In genomic region chr9:125745682-125746016, GRCh38 we compare ENCODE assay signal across 8 cellular contexts. TPM values are rescaled to one million over a fixed set of nuclear protein-coding genes. Genes with fewer than 3 reads are reported as not detected.
A peak's percentile ranks its signal among the peaks of the same experiment; 100 is the strongest.
DNase-seq lines count a peak whose midpoint lies in the region; ATAC-seq and TF ChIP-seq lines count a peak whose summit lies in the region.

No MANE protein-coding gene starts in this region.

- H3K27ac ChIP-seq in KMS-11 (peak overlapping the region; percentile 69; the same call in 1 of the 2 replicates), foreskin keratinocyte (no peak overlapping the region)

- H3K36me3 Mint-ChIP-seq in dendritic cell treated with granulocyte-macrophage colony-stimulating factor and Interleukin-4, amounts not matched to agents 40 ng/mL and 50 ng/mL, for 4 days (ENCODE audit: low read depth), result peaks cover 20% of the 10 kb centered on the region
- peaks cover 11% of the 10 kb centered on the region for H3K36me3 Mint-ChIP-seq in nephron (ENCODE audit: low read depth)

- no peaks in the 10 kb centered on the region; the same call in 1 of the 2 replicates for H3K36me3 ChIP-seq in BE2C
- H3K36me3 ChIP-seq in KMS-11 (ENCODE audit: insufficient read depth), result peaks cover 13% of the 10 kb centered on the region; the same call in 1 of the 2 replicates

- no peaks in the 10 kb centered on the region for H3K9me3 ChIP-seq in BE2C

- H3K4me2 ChIP-seq in KMS-11, result peak overlapping the region; percentile 57

- H2AFZ ChIP-seq in KMS-11 (ENCODE audit: low read depth), result peak overlapping the region; percentile 45

- H4K20me1 ChIP-seq in KMS-11 (ENCODE audit: insufficient read depth), result no peaks in the 10 kb centered on the region

- no peak for ATAC-seq in foreskin keratinocyte

- peaks cover 34% of the 10 kb centered on the region for H3K79me2 ChIP-seq in KMS-11 (ENCODE audit: insufficient read depth, low read depth)

- H3K4me3 ChIP-seq in BE2C (ENCODE audit: low read depth, low read length) (peak overlapping the region; percentile 53), KMS-11 (IDR thresholded peaks at IDR 0.05; ENCODE audit: insufficient read depth, low read depth, low read length) (no peak overlapping the region)

- H3K27me3 ChIP-seq in BE2C (no peaks in the 10 kb centered on the region), KMS-11 (ENCODE audit: insufficient read depth, low read depth) (no peaks in the 10 kb centered on the region), foreskin keratinocyte (peaks cover 17% of the 10 kb centered on the region)

- H3K4me1 ChIP-seq in BE2C (no peaks in the 10 kb centered on the region), KMS-11 (ENCODE audit: low read depth, poor library complexity, severe bottlenecking) (peaks cover 8% of the 10 kb centered on the region), foreskin keratinocyte (peaks cover 6% of the 10 kb centered on the region)

- H3K27ac Mint-ChIP-seq in dendritic cell treated with granulocyte-macrophage colony-stimulating factor and Interleukin-4, amounts not matched to agents 40 ng/mL and 50 ng/mL, for 4 days, result peak overlapping the region; percentile 88
- H3K27ac Mint-ChIP-seq in nephron, result peak overlapping the region; percentile 85 to 92 (median 90)

- peaks cover 7% of the 10 kb centered on the region for H3K27me3 Mint-ChIP-seq in dendritic cell treated with granulocyte-macrophage colony-stimulating factor and Interleukin-4, amounts not matched to agents 40 ng/mL and 50 ng/mL, for 4 days
- peaks cover 42% of the 10 kb centered on the region for H3K27me3 Mint-ChIP-seq in nephron (ENCODE audit: low read depth)

- DNase-seq in BE2C (no peak), H4 (ENCODE audit: low spot score) (no peak), NCI-H146 (lab: John Stamatoyannopoulos, UW) (no peak), foreskin keratinocyte (no peak), EL (no peak)

- peak overlapping the region; percentile 88 for H3K4me3 Mint-ChIP-seq in dendritic cell treated with granulocyte-macrophage colony-stimulating factor and Interleukin-4, amounts not matched to agents 40 ng/mL and 50 ng/mL, for 4 days
- H3K4me3 Mint-ChIP-seq in nephron, result peak overlapping the region; percentile 88 to 94 (median 91)

- H3K9ac ChIP-seq in KMS-11, result no peak overlapping the region; the same call in 1 of the 2 replicates

- H3K9me3 Mint-ChIP-seq in dendritic cell treated with granulocyte-macrophage colony-stimulating factor and Interleukin-4, amounts not matched to agents 40 ng/mL and 50 ng/mL, for 4 days, result no peaks in the 10 kb centered on the region
- H3K9me3 Mint-ChIP-seq in nephron, result no peaks in the 10 kb centered on the region

- TF ChIP-seq CTCF in BE2C (IDR thresholded peaks at IDR 0.05; ENCODE audit: low read depth, low read length) (no peak), KMS-11 (conservative IDR thresholded peaks at IDR 0.05; ENCODE audit: low read depth, low read length) (no peak), nephron (IDR thresholded peaks at IDR 0.05; ENCODE audit: unreplicated experiment in 3 of 3) (no peak), foreskin keratinocyte (conservative IDR thresholded peaks at IDR 0.05) (no peak)

- H3K4me1 Mint-ChIP-seq in dendritic cell treated with granulocyte-macrophage colony-stimulating factor and Interleukin-4, amounts not matched to agents 40 ng/mL and 50 ng/mL, for 4 days (ENCODE audit: low read depth), result peaks cover 36% of the 10 kb centered on the region
- peaks cover 37% of the 10 kb centered on the region for H3K4me1 Mint-ChIP-seq in nephron

- intact Hi-C loops in dendritic cell treated with granulocyte-macrophage colony-stimulating factor and Interleukin-4, amounts not matched to agents 40 ng/mL and 50 ng/mL, for 4 days (cut with micrococcal nuclease), result loop anchor here (1.0 to 5.0 kb wide), 3 partner anchors 14 to 113 kb away; partner anchors contain the start of gene MAPKAP1

RNA-seq across cellular contexts. Expression of gene PBX3, which starts 1.5 kb away (rescaled TPM):
- polyA plus RNA-seq in BE2C (2012; ENCODE audit: insufficient read depth, insufficient read length, low read depth), result 37.1 TPM
- total RNA-seq in H4 (2014; rRNA removed; shearing (Covaris generic)), result 6.4 and 9.6 TPM in 2 replicates
- 19.5 and 22.7 TPM in 2 replicates for total RNA-seq in foreskin keratinocyte
- 9.5 and 9.7 TPM in 2 replicates for polyA plus RNA-seq in foreskin keratinocyte

RNA-seq across cellular contexts. Expression of gene MAPKAP1, which starts 38.6 kb away (rescaled TPM):
- polyA plus RNA-seq in BE2C (2012; ENCODE audit: insufficient read depth, insufficient read length, low read depth), result 91.0 TPM
- total RNA-seq in H4 (2014; rRNA removed; shearing (Covaris generic)), result 84.3 and 93.3 TPM in 2 replicates
- 94.0 and 95.6 TPM in 2 replicates for total RNA-seq in foreskin keratinocyte
- polyA plus RNA-seq in foreskin keratinocyte, result 116 and 122 TPM in 2 replicates
